In genomic region chr4:129062580-129062979, GRCh38 we compare ENCODE assay signal across 35 cellular contexts.
"Had no signal": no experiment of that assay in that cellular context is flagged by ENCODE, and none has a peak within 500 bp of the region (broad histone marks: within the 10 kb centered on the region; RNA-seq: fewer than 3 reads in every experiment).

No MANE protein-coding gene starts in this region.

- H3K27me3 ChIP-seq: MG63 had no signal

- DNase-seq: Karpas-422, Kasumi-1, MG63, MM.1S, MV-4-11, NCI-H1048, NCI-H1092, NCI-H1092 treated with DMSO at 0.1 percent for 48 hours, NCI-H1105, NCI-H1105 treated with DMSO at 0.1 percent for 48 hours, NCI-H1417, NCI-H1417 treated with DMSO at 0.1 percent for 48 hours, NCI-H1436, NCI-H1436 treated with DMSO at 0.1 percent for 48 hours, NCI-H146, NCI-H1694, NCI-H1694 treated with DMSO at 0.1 percent for 48 hours, NCI-H187, NCI-H187 treated with DMSO at 0.1 percent for 48 hours, NCI-H1930, NCI-H2029, NCI-H2029 treated with DMSO at 0.1 percent for 48 hours, NCI-H2081, NCI-H2081 treated with DMSO at 0.1 percent for 48 hours, NCI-H2107, NCI-H2171, NCI-H2171 treated with DMSO at 0.1 percent for 48 hours, NCI-H2227 treated with DMSO at 0.1 percent for 48 hours, NCI-H226, NCI-H345, NCI-H446, NCI-H446 treated with DMSO at 0.1 percent for 48 hours, NCI-H510A, NCI-H510A treated with DMSO at 0.1 percent for 48 hours, NCI-H524 had no signal

- H3K36me3 ChIP-seq: MG63 had no signal

- H3K4me3 ChIP-seq: MG63 had no signal
